8 cellular contexts compared by ENCODE assay signal in genomic region chr6:35601331-35602132, GRCh38.
DNase-seq lines count a peak whose midpoint lies in the region; ATAC-seq, FAIRE-seq and TF ChIP-seq lines count a peak whose summit lies in the region.

No MANE protein-coding gene starts in this region.

- CTCF ChIA-PET in A673 (lab: Charles Lee) (interaction anchor here (0.6 kb wide), 1 partner anchor 15 kb away, joined by 3 read pairs; no protein-coding TSS in a partner anchor), activated B cell treated with CpG ODN at 0.5 μM for 24 hours (lab: Charles Lee) (interaction anchor here (1.0 to 3.1 kb wide), 2 partner anchors 86 to 135 kb away, joined by 4 to 16 read pairs; partner anchors contain the start of gene ARMC12)

- H3K27me3 Mint-ChIP-seq in activated B cell treated with CpG ODN at 0.5 μM for 24 hours = no peaks in the 10 kb centered on the region

- intact Hi-C loops in A673 (cut with micrococcal nuclease; ENCODE audit: unreplicated experiment) = no loop called here
- intact Hi-C loops in activated B cell treated with CpG ODN at 0.5 μM for 24 hours (cut with micrococcal nuclease) = loop anchor here (5.0 kb wide), 1 partner anchor 136 kb away; the partner anchor contains the start of gene ARMC12

- FAIRE-seq in HTR-8/SVneo (lab: Jason Lieb, UNC) = no peak

- H3K27me3 ChIP-seq in A673 (replicated peaks; ENCODE audit: insufficient read depth, low read depth, low read length, poor library complexity) = no peaks in the 10 kb centered on the region

- peaks cover 42% of the 10 kb centered on the region for H3K4me1 ChIP-seq in A673 (ENCODE audit: insufficient read depth, low read length, poor library complexity, severe bottlenecking)

- TF ChIP-seq CTCF in A673 (conservative IDR thresholded peaks at IDR 0.05; ENCODE audit: low read depth, low read length) (no peak), activated B cell treated with CpG ODN at 0.5 μM for 24 hours (IDR thresholded peaks at IDR 0.05) (no peak)

- H3K4me1 Mint-ChIP-seq in activated B cell treated with CpG ODN at 0.5 μM for 24 hours = peaks cover 40% of the 10 kb centered on the region

- peak overlapping the region; percentile 25 for H3K27ac ChIP-seq in A673 (ENCODE audit: low read depth, low read length, poor library complexity, severe bottlenecking)

- H3K9me3 ChIP-seq in A673 (ENCODE audit: low read depth, low read length, poor library complexity, severe bottlenecking) = no peaks in the 10 kb centered on the region

- H3K4me3 ChIP-seq in A673 (ENCODE audit: low read depth, low read length, poor library complexity, severe bottlenecking) = peak overlapping the region; percentile 24

- no TSS peak for BruUV-seq in A673 (replicated peaks; lab: Mats Ljungman, UMichigan)

- no peaks in the 10 kb centered on the region for H3K36me3 ChIP-seq in A673 (ENCODE audit: insufficient read depth, low read length, poor library complexity, severe bottlenecking)

- no peak overlapping the region for H3K4me3 Mint-ChIP-seq in activated B cell treated with CpG ODN at 0.5 μM for 24 hours

- peak overlapping the region; percentile 37 for H3K27ac Mint-ChIP-seq in activated B cell treated with CpG ODN at 0.5 μM for 24 hours

- no peaks in the 10 kb centered on the region for H3K9me3 Mint-ChIP-seq in activated B cell treated with CpG ODN at 0.5 μM for 24 hours

- DNase-seq in A673 (ENCODE audit: low spot score) (peak; percentile 74), HTR-8/SVneo (ENCODE audit: insufficient read length, low spot score) (peak; percentile 59), activated B cell treated with CpG ODN at 0.5 μM for 24 hours (no peak), dermis blood vessel endothelial cell (peak; percentile 76), lung microvascular endothelial cell (ENCODE audit: low read depth in 2 of 2) (peak; percentile 78 to 87), NCI-H510A treated with DMSO at 0.1 percent for 48 hours (lab: John Stamatoyannopoulos, UW) (no peak)
- peak; percentile 25 to 28 for DNase-seq in stimulated activated CD8-positive, alpha-beta memory T cell treated with anti-CD3 and anti-CD28 coated beads, Interleukin-2, amount 100 ng/mL, for 1 hour (ENCODE audit: low read depth in 2 of 2)

- ATAC-seq in activated B cell treated with CpG ODN at 0.5 μM for 24 hours (ENCODE audit: low read depth) = no peak
- no peak for ATAC-seq in GM21381 (IDR thresholded peaks at IDR 0.05; ENCODE audit: unreplicated experiment)

- POLR2A ChIA-PET in A673 (lab: Charles Lee; ENCODE audit: low non-redundant PET) = no interaction called here
- POLR2A ChIA-PET in activated B cell treated with CpG ODN at 0.5 μM for 24 hours (lab: Charles Lee) = interaction anchor here (1.0 kb wide), 1 partner anchor 131 kb away, joined by 4 read pairs; no protein-coding TSS in a partner anchor

- H3K36me3 Mint-ChIP-seq in activated B cell treated with CpG ODN at 0.5 μM for 24 hours (ENCODE audit: low read depth) = peaks cover 8% of the 10 kb centered on the region

Comparison
In these comparisons a context has a peak if more than half of its experiments do, and no peak if none do; other contexts are left out.
1. DNase-seq: peak in A673 (single experiment), HTR-8/SVneo (single experiment), dermis blood vessel endothelial cell (single experiment), lung microvascular endothelial cell (2 of 2) and stimulated activated CD8-positive, alpha-beta memory T cell treated with anti-CD3 and anti-CD28 coated beads, Interleukin-2, amount 100 ng/mL, for 1 hour (2 of 2); none in activated B cell treated with CpG ODN at 0.5 μM for 24 hours (single experiment) and NCI-H510A treated with DMSO at 0.1 percent for 48 hours (single experiment).